In genomic region chr9:133992780-133993634, GRCh38 we compare ENCODE assay signal across 8 cellular contexts. TPM values are rescaled to one million over a fixed set of nuclear protein-coding genes. Genes with fewer than 3 reads are reported as not detected.
A peak's percentile ranks its signal among the peaks of the same experiment; 100 is the strongest.
DNase-seq lines count a peak whose midpoint lies in the region; ATAC-seq lines count a peak whose summit lies in the region.

No MANE protein-coding gene starts in this region.

- intact Hi-C loops in naive thymus-derived CD4-positive, alpha-beta T cell (cut with micrococcal nuclease), result loop anchor here (1.0 to 10.0 kb wide), 7 partner anchors 32 to 872 kb away; partner anchors contain the start of genes BRD3 (in 2 of the 2), BRD3OS (in 2 of the 2), CACFD1 (in 1 of the 2) and RALGDS (in 1 of the 2)

- peak overlapping the region; percentile 78 to 88 (median 83) for H3K4me3 Mint-ChIP-seq in CD8-positive, alpha-beta memory T cell
- peak overlapping the region; percentile 62 to 89 (median 76) for H3K4me3 Mint-ChIP-seq in naive thymus-derived CD4-positive, alpha-beta T cell

- H3K9me3 Mint-ChIP-seq in CD8-positive, alpha-beta memory T cell, result no peaks in the 10 kb centered on the region
- no peaks in the 10 kb centered on the region for H3K9me3 Mint-ChIP-seq in naive thymus-derived CD4-positive, alpha-beta T cell

- no peak overlapping the region for H3K27ac Mint-ChIP-seq in CD8-positive, alpha-beta memory T cell
- H3K27ac Mint-ChIP-seq in naive thymus-derived CD4-positive, alpha-beta T cell, result no peak overlapping the region

- ATAC-seq in GM21381 (IDR thresholded peaks at IDR 0.05; ENCODE audit: unreplicated experiment) (peak; percentile 48), esophagus mucosa (peak; percentile 73)
- ATAC-seq in naive thymus-derived CD4-positive, alpha-beta T cell, result peak; percentile 89

- CTCF ChIA-PET in CD8-positive, alpha-beta memory T cell (lab: Charles Lee), result interaction anchor here (0.8 to 4.8 kb wide), 13 partner anchors 9 to 251 kb away, joined by 3 to 94 read pairs (median 3); no protein-coding TSS in a partner anchor
- CTCF ChIA-PET in naive thymus-derived CD4-positive, alpha-beta T cell (lab: Charles Lee), result interaction anchor here (0.7 to 3.4 kb wide), 11 partner anchors 15 to 658 kb away, joined by 3 to 70 read pairs (median 5); partner anchors contain the start of gene BRD3OS

- peaks cover 8 to 11% of the 10 kb centered on the region in 2 donors for H3K27me3 Mint-ChIP-seq in CD8-positive, alpha-beta memory T cell
- peaks cover 0 to 26% (median 4%) of the 10 kb centered on the region in 5 donors for H3K27me3 Mint-ChIP-seq in naive thymus-derived CD4-positive, alpha-beta T cell

- H3K36me3 ChIP-seq in CD8-positive, alpha-beta memory T cell (ENCODE audit: insufficient read depth, low read length), result no peaks in the 10 kb centered on the region
- H3K36me3 ChIP-seq in HUES6 (ENCODE audit: control insufficient read depth, insufficient read depth, low read length), result no peaks in the 10 kb centered on the region
- no peaks in the 10 kb centered on the region for H3K36me3 ChIP-seq in naive thymus-derived CD4-positive, alpha-beta T cell (ENCODE audit: control insufficient read depth in 2 of 3, insufficient read depth in 3 of 3, low read length in 3 of 3)

- H3K4me1 Mint-ChIP-seq in CD8-positive, alpha-beta memory T cell, result peaks cover 0 to 15% (median 1%) of the 10 kb centered on the region in 3 donors
- peaks cover 0 to 8% (median 0%) of the 10 kb centered on the region in 7 donors for H3K4me1 Mint-ChIP-seq in naive thymus-derived CD4-positive, alpha-beta T cell

- H3K27ac ChIP-seq in CD8-positive, alpha-beta memory T cell (ENCODE audit: low read depth, low read length), result peak overlapping the region; percentile 51
- H3K27ac ChIP-seq in HUES6 (ENCODE audit: low read depth, low read length), result peak overlapping the region; percentile 95
- peak overlapping the region; percentile 30 for H3K27ac ChIP-seq in naive thymus-derived CD4-positive, alpha-beta T cell (ENCODE audit: low read depth, low read length)

- peak overlapping the region; percentile 73 for H3K4me3 ChIP-seq in CD8-positive, alpha-beta memory T cell (ENCODE audit: low read length)
- H3K4me3 ChIP-seq in HUES6 (ENCODE audit: low read depth, low read length), result peak overlapping the region; percentile 96
- peak overlapping the region; percentile 77 for H3K4me3 ChIP-seq in naive thymus-derived CD4-positive, alpha-beta T cell (ENCODE audit: low read length)

- peaks cover 11% of the 10 kb centered on the region for H3K4me1 ChIP-seq in CD8-positive, alpha-beta memory T cell (ENCODE audit: insufficient read depth, low read length)
- H3K4me1 ChIP-seq in HUES6 (ENCODE audit: control insufficient read depth, insufficient read depth, low read length), result peaks cover 26% of the 10 kb centered on the region
- H3K4me1 ChIP-seq in naive thymus-derived CD4-positive, alpha-beta T cell (ENCODE audit: control insufficient read depth in 2 of 2, insufficient read depth in 2 of 2, low read length in 2 of 2), result peaks cover 9 to 12% of the 10 kb centered on the region in 2 donors

- H3K36me3 Mint-ChIP-seq in CD8-positive, alpha-beta memory T cell, result no peaks in the 10 kb centered on the region
- no peaks in the 10 kb centered on the region for H3K36me3 Mint-ChIP-seq in naive thymus-derived CD4-positive, alpha-beta T cell

- H3K27me3 ChIP-seq in CD8-positive, alpha-beta memory T cell (ENCODE audit: insufficient read depth, low read length, poor library complexity, severe bottlenecking), result no peaks in the 10 kb centered on the region
- H3K27me3 ChIP-seq in HUES6 (ENCODE audit: control insufficient read depth, insufficient read depth, low read length), result peaks cover 3% of the 10 kb centered on the region; the same call in 1 of the 2 replicates
- no peaks in the 10 kb centered on the region for H3K27me3 ChIP-seq in naive thymus-derived CD4-positive, alpha-beta T cell (ENCODE audit: control insufficient read depth in 2 of 2, insufficient read depth in 2 of 2, low read length in 2 of 2)

- POLR2A ChIA-PET in CD8-positive, alpha-beta memory T cell (lab: Charles Lee), result interaction anchor here (0.6 to 1.2 kb wide), 3 partner anchors 32 to 1048 kb away, joined by 3 to 8 read pairs (median 4); partner anchors contain the start of genes BRD3OS and RNU6ATAC
- POLR2A ChIA-PET in naive thymus-derived CD4-positive, alpha-beta T cell (lab: Charles Lee), result interaction anchor here (0.9 to 1.2 kb wide), 2 partner anchors 32 to 210 kb away, joined by 3 to 4 read pairs; partner anchors contain the start of gene BRD3OS

- peak overlapping the region; percentile 86 for H3K9ac ChIP-seq in HUES6 (ENCODE audit: low read length)

- H3K9me3 ChIP-seq in CD8-positive, alpha-beta memory T cell (ENCODE audit: low read length), result no peaks in the 10 kb centered on the region
- no peaks in the 10 kb centered on the region for H3K9me3 ChIP-seq in HUES6 (ENCODE audit: control insufficient read depth, insufficient read depth, low read depth, low read length)
- no peaks in the 10 kb centered on the region for H3K9me3 ChIP-seq in naive thymus-derived CD4-positive, alpha-beta T cell (ENCODE audit: control insufficient read depth in 2 of 3, low read length in 3 of 3)

- peak; percentile 64 to 78 (median 71) for DNase-seq in CD8-positive, alpha-beta memory T cell
- peak; percentile 73 for DNase-seq in OCI-M1 (lab: John Stamatoyannopoulos, UW)
- DNase-seq in activated T-cell treated with anti-CD3 and anti-CD28 coated beads, Interleukin-2, amount 50 U/mL, for 1 hour, result peak; percentile 81
- peak; percentile 47 to 77 (median 63) for DNase-seq in naive thymus-derived CD4-positive, alpha-beta T cell
- DNase-seq in stimulated activated naive CD4-positive, alpha-beta T cell (lab: John Stamatoyannopoulos, UW), result peak; percentile 59 to 80 (median 68)

RNA-seq across cellular contexts. Expression of gene VAV2, which starts 0.9 kb away (rescaled TPM):
- 1 to 10 TPM; 6.0 to 7.6 TPM for total RNA-seq in CD8-positive, alpha-beta memory T cell
- 1.1 TPM for polyA plus RNA-seq in CD8-positive, alpha-beta memory T cell
- 9.1 TPM for total RNA-seq in esophagus mucosa
- 10 to 100 TPM in 1 of 5 experiments, 1 to 10 TPM in 4; 1.9 to 14.4 (median 3.2) TPM for total RNA-seq in naive thymus-derived CD4-positive, alpha-beta T cell
- under 1 TPM; 0.18 to 0.31 TPM for polyA plus RNA-seq in naive thymus-derived CD4-positive, alpha-beta T cell

RNA-seq across cellular contexts. Expression of gene BRD3OS, which starts 32.3 kb away (rescaled TPM):
- total RNA-seq in CD8-positive, alpha-beta memory T cell, result 10 to 100 TPM; 15.4 TPM
- polyA plus RNA-seq in CD8-positive, alpha-beta memory T cell, result 26.2 TPM
- total RNA-seq in esophagus mucosa, result 5.3 TPM
- total RNA-seq in naive thymus-derived CD4-positive, alpha-beta T cell, result 10 to 100 TPM in 3 of 5 experiments, 1 to 10 TPM in 2; 8.3 to 19.3 (median 12.7) TPM
- polyA plus RNA-seq in naive thymus-derived CD4-positive, alpha-beta T cell, result 10 to 100 TPM; 22.1 to 28.1 TPM

Comparison
In these comparisons a context has a peak if more than half of its experiments do, and no peak if none do; other contexts are left out.
1. Peak in every context shown above with its lines: DNase-seq, ATAC-seq, H3K4me3 ChIP-seq and H3K27ac ChIP-seq.
2. H3K27ac ChIP-seq: peak in every context shown above with its lines; median percentile 95 in HUES6; 51 in CD8-positive, alpha-beta memory T cell; 30 in naive thymus-derived CD4-positive, alpha-beta T cell.